Comparison of ENCODE assay signal across 14 cellular contexts in genomic region chr6:45514454-45514853, GRCh38.
DNase-seq lines count a peak whose midpoint lies in the region; ATAC-seq lines count a peak whose summit lies in the region.
"Had no signal": no experiment of that assay in that cellular context is flagged by ENCODE, and none has a peak within 500 bp of the region (broad histone marks: within the 10 kb centered on the region; RNA-seq: fewer than 3 reads in every experiment).

No MANE protein-coding gene starts in this region.

- peaks cover 22% of the 10 kb centered on the region for H3K36me3 Mint-ChIP-seq in T-cell

- CTCF ChIA-PET in T-cell (lab: Charles Lee), result no interaction called here

- H3K27me3 Mint-ChIP-seq in T-cell, result no peaks in the 10 kb centered on the region
- H3K27me3 Mint-ChIP-seq: naive thymus-derived CD4-positive, alpha-beta T cell; stimulated activated naive CD8-positive, alpha-beta T cell treated with anti-CD3 and anti-CD28 coated beads, Interleukin-15, Interleukin-2, amounts not matched to agents 100 ng/mL and 50 ng/mL, for 24 hours had no signal

- no peaks in the 10 kb centered on the region for H3K9me3 Mint-ChIP-seq in T-cell
- H3K9me3 Mint-ChIP-seq: naive thymus-derived CD4-positive, alpha-beta T cell; stimulated activated naive CD8-positive, alpha-beta T cell treated with anti-CD3 and anti-CD28 coated beads, Interleukin-15, Interleukin-2, amounts not matched to agents 100 ng/mL and 50 ng/mL, for 24 hours had no signal

- ATAC-seq in T-cell (replicated peaks in 1 of 4) (no peak), GM21515 (IDR thresholded peaks at IDR 0.05; ENCODE audit: unreplicated experiment) (no peak)
- ATAC-seq: body of pancreas; left ventricle myocardium superior; naive thymus-derived CD4-positive, alpha-beta T cell had no signal

- peak; percentile 36 for DNase-seq in ELF-1 (ENCODE audit: low read depth, low spot score)
- DNase-seq in NCI-H226, result peak; percentile 20
- DNase-seq in epithelial cell of prostate (ENCODE audit: low read depth, low spot score), result no peak
- DNase-seq in mucosa of gallbladder (ENCODE audit: low spot score), result peak; percentile 26
- DNase-seq in T-cell, result no peak
- DNase-seq in putamen (ENCODE audit: low spot score), result no peak
- DNase-seq: activated naive CD4-positive, alpha-beta T cell; AML-193; body of pancreas; left ventricle myocardium superior; naive thymus-derived CD4-positive, alpha-beta T cell; SHP77 had no signal

- H3K4me3 Mint-ChIP-seq in T-cell, result no peak overlapping the region
- H3K4me3 Mint-ChIP-seq: naive thymus-derived CD4-positive, alpha-beta T cell; stimulated activated naive CD8-positive, alpha-beta T cell treated with anti-CD3 and anti-CD28 coated beads, Interleukin-15, Interleukin-2, amounts not matched to agents 100 ng/mL and 50 ng/mL, for 24 hours had no signal

- H3K27ac ChIP-seq in epithelial cell of prostate, result peak overlapping the region; percentile 8
- H3K27ac ChIP-seq: body of pancreas had no signal

- POLR2A ChIA-PET in T-cell (lab: Charles Lee), result no interaction called here

- no peak overlapping the region for H3K27ac Mint-ChIP-seq in T-cell
- H3K27ac Mint-ChIP-seq: naive thymus-derived CD4-positive, alpha-beta T cell; stimulated activated naive CD8-positive, alpha-beta T cell treated with anti-CD3 and anti-CD28 coated beads, Interleukin-15, Interleukin-2, amounts not matched to agents 100 ng/mL and 50 ng/mL, for 24 hours had no signal

- peaks cover 0 to 2% (median 0%) of the 10 kb centered on the region in 3 donors for H3K4me1 Mint-ChIP-seq in T-cell

Comparison
In these comparisons a context has a peak if more than half of its experiments do, and no peak if none do; other contexts are left out.
1. DNase-seq: peak in ELF-1 (single experiment), NCI-H226 (single experiment) and mucosa of gallbladder (single experiment); none in epithelial cell of prostate (single experiment), T-cell (0 of 34) and putamen (single experiment).